ENCODE assay signal across 21 cellular contexts in genomic region chr3:106421928-106422327, GRCh38.
A peak's percentile ranks its signal among the peaks of the same experiment; 100 is the strongest.
DNase-seq lines count a peak whose midpoint lies in the region; ATAC-seq and TF ChIP-seq lines count a peak whose summit lies in the region.
"Had no signal": no experiment of that assay in that cellular context is flagged by ENCODE, and none has a peak within 500 bp of the region (broad histone marks: within the 10 kb centered on the region; RNA-seq: fewer than 3 reads in every experiment).

No MANE protein-coding gene starts in this region.

- ATAC-seq in activated naive CD4-positive, alpha-beta T cell treated with anti-CD3 and anti-CD28 coated beads, Interleukin-2, amount 50 U/mL, for 72 hours: no peak
- ATAC-seq in SK-N-SH treated with all-trans-retinoic acid at 6 μM for 48 hours: peak; percentile 56; the same call in 2 of the 3 replicates
- ATAC-seq: activated CD4-positive, CD25-positive, alpha-beta regulatory T cell treated with anti-CD3 and anti-CD28 coated beads, Interleukin-2, amount 50 U/mL, for 24 hours; left cardiac atrium; right cardiac atrium had no signal

- peak overlapping the region; percentile 6 to 77 for H3K27ac Mint-ChIP-seq in activated naive CD4-positive, alpha-beta T cell treated with anti-CD3 and anti-CD28 coated beads, Interleukin-2, amount 50 U/mL, for 72 hours
- H3K27ac Mint-ChIP-seq: CD14-positive monocyte, memory B cell had no signal

- peaks cover 14 to 30% of the 10 kb centered on the region in 2 donors for H3K9me3 Mint-ChIP-seq in activated naive CD4-positive, alpha-beta T cell treated with anti-CD3 and anti-CD28 coated beads, Interleukin-2, amount 50 U/mL, for 72 hours

- H3K36me3 Mint-ChIP-seq in activated naive CD4-positive, alpha-beta T cell treated with anti-CD3 and anti-CD28 coated beads, Interleukin-2, amount 50 U/mL, for 72 hours: peaks cover 21 to 31% of the 10 kb centered on the region in 2 donors
- H3K36me3 Mint-ChIP-seq: CD14-positive monocyte had no signal

- no peak for DNase-seq in activated naive CD4-positive, alpha-beta T cell treated with anti-CD3 and anti-CD28 coated beads, Interleukin-2, amount 50 U/mL, for 72 hours (ENCODE audit: low spot score in 2 of 2)
- no peak for DNase-seq in activated naive CD4-positive, alpha-beta T cell (lab: John Stamatoyannopoulos, UW)
- DNase-seq in fibroblast of mammary gland (ENCODE audit: low read depth) (peak; percentile 45), HK-2 (ENCODE audit: unreplicated experiment) (no peak), SIG-M5 treated with dmso at 0.1 percent for 504 hours (lab: John Stamatoyannopoulos, UW; ENCODE audit: unreplicated experiment) (no peak), NCI-H524 (lab: John Stamatoyannopoulos, UW) (no peak), OCI-M1 (lab: John Stamatoyannopoulos, UW) (no peak)
- DNase-seq: activated effector memory CD4-positive, alpha-beta T cell treated with anti-CD3 and anti-CD28 coated beads, Interleukin-2, amount 50 U/mL, for 16 hours; amygdala; central memory CD4-positive, alpha-beta T cell; left cardiac atrium; NCI-H187 treated with DMSO at 0.1 percent for 48 hours; occipital lobe; right cardiac atrium; RPMI8226; stimulated activated CD8-positive, alpha-beta memory T cell treated with anti-CD3 and anti-CD28 coated beads, Interleukin-4, amount 100 ng/mL, for 48 hours had no signal

- TF ChIP-seq CTCF in fibroblast of mammary gland (conservative IDR thresholded peaks at IDR 0.05; ENCODE audit: control insufficient read depth, insufficient read depth, low read depth, low read length): no peak

- no peak overlapping the region for H3K4me3 ChIP-seq in fibroblast of mammary gland (ENCODE audit: control insufficient read depth, low read depth, low read length)
- H3K4me3 ChIP-seq: suprapubic skin had no signal

TF ChIP-seq in SK-N-SH treated with all-trans-retinoic acid at 6 μM for 48 hours, 23 proteins besides CTCF, POLR2A, EP300 and RAD21:
- 0 out of 2 replicates have a peak, but pooled peaks have one; percentile 10 for TF ChIP-seq TOX (CRISPR knock-in tag; IDR thresholded peaks at IDR 0.05; ENCODE audit: borderline replicate concordance)
- TF ChIP-seq TCF4 (CRISPR knock-in tag; IDR thresholded peaks at IDR 0.05; ENCODE audit: borderline replicate concordance): no peak
- TF ChIP-seq ZNF70 (CRISPR knock-in tag; IDR thresholded peaks at IDR 0.05): no peak
- TF ChIP-seq ISL1 (CRISPR knock-in tag; IDR thresholded peaks at IDR 0.05): no peak
- TF ChIP-seq, protein P1, sequence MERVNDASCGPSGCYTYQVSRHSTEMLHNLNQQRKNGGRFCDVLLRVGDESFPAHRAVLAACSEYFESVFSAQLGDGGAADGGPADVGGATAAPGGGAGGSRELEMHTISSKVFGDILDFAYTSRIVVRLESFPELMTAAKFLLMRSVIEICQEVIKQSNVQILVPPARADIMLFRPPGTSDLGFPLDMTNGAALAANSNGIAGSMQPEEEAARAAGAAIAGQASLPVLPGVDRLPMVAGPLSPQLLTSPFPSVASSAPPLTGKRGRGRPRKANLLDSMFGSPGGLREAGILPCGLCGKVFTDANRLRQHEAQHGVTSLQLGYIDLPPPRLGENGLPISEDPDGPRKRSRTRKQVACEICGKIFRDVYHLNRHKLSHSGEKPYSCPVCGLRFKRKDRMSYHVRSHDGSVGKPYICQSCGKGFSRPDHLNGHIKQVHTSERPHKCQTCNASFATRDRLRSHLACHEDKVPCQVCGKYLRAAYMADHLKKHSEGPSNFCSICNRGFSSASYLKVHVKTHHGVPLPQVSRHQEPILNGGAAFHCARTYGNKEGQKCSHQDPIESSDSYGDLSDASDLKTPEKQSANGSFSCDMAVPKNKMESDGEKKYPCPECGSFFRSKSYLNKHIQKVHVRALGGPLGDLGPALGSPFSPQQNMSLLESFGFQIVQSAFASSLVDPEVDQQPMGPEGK (CRISPR knock-in tag; IDR thresholded peaks at IDR 0.05; ENCODE audit: borderline replicate concordance): no peak
